Comparison of ENCODE assay signal across 27 cellular contexts in genomic region chr1:81407463-81407862, GRCh38.
A peak's percentile ranks its signal among the peaks of the same experiment; 100 is the strongest.
DNase-seq lines count a peak whose midpoint lies in the region; FAIRE-seq lines count a peak whose summit lies in the region.
"Had no signal": no experiment of that assay in that cellular context is flagged by ENCODE, and none has a peak within 500 bp of the region (broad histone marks: within the 10 kb centered on the region; RNA-seq: fewer than 3 reads in every experiment).

No MANE protein-coding gene starts in this region.

- peak; percentile 36 for DNase-seq in NCI-H2107 treated with DMSO at 0.1 percent for 48 hours (lab: John Stamatoyannopoulos, UW; ENCODE audit: unreplicated experiment)
- DNase-seq in NCI-H2107 (lab: John Stamatoyannopoulos, UW), result no peak
- DNase-seq in NCI-H748 treated with DMSO at 0.1 percent for 48 hours (lab: John Stamatoyannopoulos, UW), result peak; percentile 77
- DNase-seq in AG08396 (ENCODE audit: low spot score), result no peak
- no peak for DNase-seq in GM19240 (ENCODE audit: insufficient read length, low spot score)
- no peak for DNase-seq in T-helper 9 cell
- no peak for DNase-seq in activated naive CD4-positive, alpha-beta T cell treated with Interleukin-2 at 50 U/mL for 16 hours
- DNase-seq: activated CD8-positive, alpha-beta T cell treated with anti-CD3 and anti-CD28 coated beads for 36 hours; activated gamma-delta T cell treated with Interleukin-2 at 50 U/mL for 16 hours; activated T-cell treated with anti-CD3 and anti-CD28 coated beads, Interleukin-2, amount 50 U/mL, for 1 hour; amniotic stem cell; Caco-2; glutamatergic neuron; midbrain; natural killer cell; pancreas; RPMI8226; stimulated activated CD4-positive, alpha-beta T cell treated with anti-CD3 and anti-CD28 coated beads, Interleukin-12 subunit alpha, Interleukin-12 subunit beta, amount 100 ng/mL, for 4 hours; stimulated activated CD4-positive, alpha-beta T cell treated with anti-CD3 and anti-CD28 coated beads, Interleukin-4, amount 100 ng/mL, for 4 hours; stimulated activated naive CD8-positive, alpha-beta T cell treated with anti-CD3 and anti-CD28 coated beads, Interleukin-15, amount 100 ng/mL, for 72 hours; transverse colon had no signal

- peak; percentile 15 for FAIRE-seq in endometrium (lab: Jason Lieb, UNC)
- FAIRE-seq: A204.1, bronchial epithelial cell, GM12891, GM19239, H1, pancreas had no signal

Comparison
In these comparisons a context has a peak if more than half of its experiments do, and no peak if none do; other contexts are left out.
1. DNase-seq: peak in NCI-H2107 treated with DMSO at 0.1 percent for 48 hours (single experiment) and NCI-H748 treated with DMSO at 0.1 percent for 48 hours (single experiment); none in NCI-H2107 (single experiment), AG08396 (single experiment), GM19240 (single experiment), T-helper 9 cell (single experiment) and activated naive CD4-positive, alpha-beta T cell treated with Interleukin-2 at 50 U/mL for 16 hours (single experiment).